In the genomic region with DNA sequence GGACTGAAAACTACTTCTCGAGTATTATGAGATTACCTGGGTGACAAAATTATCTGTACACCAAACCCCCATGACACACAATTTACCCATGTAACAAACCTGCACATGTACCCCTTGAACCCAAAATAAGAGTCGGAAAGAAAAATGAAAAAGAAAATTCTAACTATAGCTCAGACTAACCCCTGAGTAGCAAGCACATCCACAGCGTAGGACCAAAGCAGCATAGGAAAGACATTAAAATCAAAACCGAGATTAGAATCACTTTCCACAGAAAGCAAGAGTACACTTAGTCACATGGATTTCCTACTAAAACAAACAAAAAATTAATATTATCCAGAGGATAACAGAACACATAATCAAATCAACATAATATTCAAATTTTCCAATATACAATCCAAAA, we compare ENCODE assay signal across 20 cellular contexts. TPM values are rescaled to one million over a fixed set of nuclear protein-coding genes. Genes with fewer than 3 reads are reported as not detected.
DNase-seq lines count a peak whose midpoint lies in the region; ATAC-seq and TF ChIP-seq lines count a peak whose summit lies in the region.
"Had no signal": no experiment of that assay in that cellular context is flagged by ENCODE, and none has a peak within 500 bp of the region (broad histone marks: within the 10 kb centered on the region; RNA-seq: fewer than 3 reads in every experiment).

No MANE protein-coding gene starts in this region.

- no peak overlapping the region for H2AFZ ChIP-seq in OCI-LY3 (ENCODE audit: low read depth, low read length)
- H2AFZ ChIP-seq: GM23338 had no signal

- H3K4me3 ChIP-seq in OCI-LY3 (ENCODE audit: low read length) (no peak overlapping the region), heart right ventricle (no peak overlapping the region), esophagus squamous epithelium (no peak overlapping the region)
- H3K4me3 ChIP-seq: A549, GM23338 had no signal

- no peak overlapping the region for H3K27ac Mint-ChIP-seq in activated T-cell treated with anti-CD3 and anti-CD28 coated beads, Interleukin-2, amount 50 U/mL, for 72 hours
- no peak overlapping the region for H3K27ac Mint-ChIP-seq in activated T-cell treated with anti-CD3 and anti-CD28 coated beads, Interleukin-2, amount 50 U/mL, for 24 hours
- H3K27ac Mint-ChIP-seq in activated T-helper 17 cell treated with anti-CD3 and anti-CD28 coated beads, Interleukin-2, amount 50 U/mL, for 72 hours: no peak overlapping the region
- H3K27ac Mint-ChIP-seq: GM23338, H9, HFFc6 had no signal

- H3K79me2 ChIP-seq in OCI-LY3 (ENCODE audit: low read length): no peaks in the 10 kb centered on the region

- DNase-seq in activated T-cell treated with anti-CD3 and anti-CD28 coated beads, Interleukin-2, amount 50 U/mL, for 72 hours: no peak
- no peak for DNase-seq in activated T-cell treated with anti-CD3 and anti-CD28 coated beads, Interleukin-2, amount 50 U/mL, for 24 hours
- no peak for DNase-seq in heart right ventricle
- DNase-seq in esophagus squamous epithelium (lab: John Stamatoyannopoulos, UW): no peak
- no peak for DNase-seq in AML-193 (lab: John Stamatoyannopoulos, UW)
- DNase-seq: 8988T; ACHN; C1 segment of cervical spinal cord; Calu3; CD4-positive, alpha-beta memory T cell; COR-L47; DMS53; DMS79 treated with DMSO at 0.1 percent for 48 hours; GF-D8; H9; HFFc6 had no signal

- no peak for TF ChIP-seq POLR2A in esophagus squamous epithelium (IDR thresholded peaks at IDR 0.05)

- H3K4me1 ChIP-seq in OCI-LY3 (ENCODE audit: low read length) (peaks cover 17% of the 10 kb centered on the region), heart right ventricle (peaks cover 0 to 6% (median 4%) of the 10 kb centered on the region in 9 donors), esophagus squamous epithelium (peaks cover 0 to 4% (median 0%) of the 10 kb centered on the region in 3 donors)

- H3K9me3 ChIP-seq in OCI-LY3 (ENCODE audit: insufficient read depth, low read length): no peaks in the 10 kb centered on the region
- H3K9me3 ChIP-seq in heart right ventricle: no peaks in the 10 kb centered on the region
- no peaks in the 10 kb centered on the region for H3K9me3 ChIP-seq in esophagus squamous epithelium
- H3K9me3 ChIP-seq: A549 had no signal

- 78 to 86% methylated on average over 4 of the region's 4 CpGs for WGBS in heart right ventricle, 2 donors
- 64 to 77% methylated on average over 4 of the region's 4 CpGs for WGBS in esophagus squamous epithelium, 2 donors

- H3K27ac ChIP-seq in OCI-LY3 (ENCODE audit: low read length) (no peak overlapping the region), heart right ventricle (no peak overlapping the region), esophagus squamous epithelium (no peak overlapping the region)
- H3K27ac ChIP-seq: A549 had no signal

- H3K4me3 Mint-ChIP-seq in activated T-cell treated with anti-CD3 and anti-CD28 coated beads, Interleukin-2, amount 50 U/mL, for 72 hours: no peak overlapping the region
- no peak overlapping the region for H3K4me3 Mint-ChIP-seq in activated T-cell treated with anti-CD3 and anti-CD28 coated beads, Interleukin-2, amount 50 U/mL, for 24 hours
- no peak overlapping the region for H3K4me3 Mint-ChIP-seq in activated T-helper 17 cell treated with anti-CD3 and anti-CD28 coated beads, Interleukin-2, amount 50 U/mL, for 72 hours
- H3K4me3 Mint-ChIP-seq: CD4-positive, alpha-beta memory T cell; GM23338; H9; HFFc6 had no signal

- H3K36me3 ChIP-seq in OCI-LY3 (replicated peaks; ENCODE audit: low read depth, low read length) (no peaks in the 10 kb centered on the region), heart right ventricle (no peaks in the 10 kb centered on the region), esophagus squamous epithelium (no peaks in the 10 kb centered on the region)

- peak; percentile 18 to 26 for ATAC-seq in activated T-cell treated with anti-CD3 and anti-CD28 coated beads, Interleukin-2, amount 50 U/mL, for 72 hours (replicated peaks in 1 of 2)
- peak; percentile 56 for ATAC-seq in activated T-helper 17 cell treated with anti-CD3 and anti-CD28 coated beads, Interleukin-2, amount 50 U/mL, for 72 hours (replicated peaks)
- no peak for ATAC-seq in heart right ventricle
- ATAC-seq: A549, GM23338 had no signal

- no peak overlapping the region for H3K9ac ChIP-seq in OCI-LY3 (ENCODE audit: low read length)

- no peak for TF ChIP-seq CTCF in OCI-LY3 (IDR thresholded peaks at IDR 0.05; ENCODE audit: low read depth, low read length)
- no peak for TF ChIP-seq CTCF in heart right ventricle (IDR thresholded peaks at IDR 0.05)
- no peak for TF ChIP-seq CTCF in esophagus squamous epithelium (IDR thresholded peaks at IDR 0.05)

- H3K36me3 Mint-ChIP-seq in activated T-cell treated with anti-CD3 and anti-CD28 coated beads, Interleukin-2, amount 50 U/mL, for 72 hours (ENCODE audit: insufficient read depth in 2 of 2): peaks cover 0 to 1% of the 10 kb centered on the region in 2 donors
- H3K36me3 Mint-ChIP-seq in activated T-cell treated with anti-CD3 and anti-CD28 coated beads, Interleukin-2, amount 50 U/mL, for 24 hours (ENCODE audit: low read depth): no peaks in the 10 kb centered on the region
- no peaks in the 10 kb centered on the region for H3K36me3 Mint-ChIP-seq in activated T-helper 17 cell treated with anti-CD3 and anti-CD28 coated beads, Interleukin-2, amount 50 U/mL, for 72 hours (ENCODE audit: low read depth)
- H3K36me3 Mint-ChIP-seq: CD4-positive, alpha-beta memory T cell had no signal

- no peaks in the 10 kb centered on the region for H4K20me1 ChIP-seq in OCI-LY3 (ENCODE audit: insufficient read depth, low read length)

- peaks cover 35% of the 10 kb centered on the region for H3K27me3 Mint-ChIP-seq in activated T-cell treated with anti-CD3 and anti-CD28 coated beads, Interleukin-2, amount 50 U/mL, for 72 hours (ENCODE audit: low read depth)
- peaks cover 5% of the 10 kb centered on the region for H3K27me3 Mint-ChIP-seq in activated T-cell treated with anti-CD3 and anti-CD28 coated beads, Interleukin-2, amount 50 U/mL, for 24 hours
- peaks cover 16% of the 10 kb centered on the region for H3K27me3 Mint-ChIP-seq in activated T-helper 17 cell treated with anti-CD3 and anti-CD28 coated beads, Interleukin-2, amount 50 U/mL, for 72 hours

- no peaks in the 10 kb centered on the region for H3K9me3 Mint-ChIP-seq in activated T-cell treated with anti-CD3 and anti-CD28 coated beads, Interleukin-2, amount 50 U/mL, for 72 hours
- H3K9me3 Mint-ChIP-seq in activated T-cell treated with anti-CD3 and anti-CD28 coated beads, Interleukin-2, amount 50 U/mL, for 24 hours: no peaks in the 10 kb centered on the region
- H3K9me3 Mint-ChIP-seq in activated T-helper 17 cell treated with anti-CD3 and anti-CD28 coated beads, Interleukin-2, amount 50 U/mL, for 72 hours: no peaks in the 10 kb centered on the region
- H3K9me3 Mint-ChIP-seq: CD4-positive, alpha-beta memory T cell had no signal

- peaks cover 19% of the 10 kb centered on the region for H3K4me1 Mint-ChIP-seq in activated T-cell treated with anti-CD3 and anti-CD28 coated beads, Interleukin-2, amount 50 U/mL, for 72 hours (ENCODE audit: low read depth)
- peaks cover 15% of the 10 kb centered on the region for H3K4me1 Mint-ChIP-seq in activated T-cell treated with anti-CD3 and anti-CD28 coated beads, Interleukin-2, amount 50 U/mL, for 24 hours (ENCODE audit: low read depth)
- no peaks in the 10 kb centered on the region for H3K4me1 Mint-ChIP-seq in activated T-helper 17 cell treated with anti-CD3 and anti-CD28 coated beads, Interleukin-2, amount 50 U/mL, for 72 hours

- H3K27me3 ChIP-seq in OCI-LY3 (ENCODE audit: low read depth, low read length) (peaks cover 8% of the 10 kb centered on the region; the same call in 1 of the 2 replicates), heart right ventricle (no peaks in the 10 kb centered on the region), esophagus squamous epithelium (no peaks in the 10 kb centered on the region)

- intact Hi-C loops in heart right ventricle (cut with DNase I) (loop anchor here in 3 of 10 donors (5.0 to 10.0 kb wide), 2 partner anchors 127 to 130 kb away; no protein-coding TSS in a partner anchor), esophagus squamous epithelium (cut with DNase I) (no loop called here)

- peak overlapping the region; percentile 20 for H3K4me2 ChIP-seq in OCI-LY3 (ENCODE audit: low read length)
- H3K4me2 ChIP-seq: A549, GM23338 had no signal

RNA-seq across cellular contexts. Expression of a gene that starts 6.3 kb away (rescaled TPM):
- 10 to 100 TPM; 19.2 to 25.6 TPM for total RNA-seq in activated T-cell treated with anti-CD3 and anti-CD28 coated beads, Interleukin-2, amount 50 U/mL, for 72 hours
- total RNA-seq in activated T-helper 17 cell treated with anti-CD3 and anti-CD28 coated beads, Interleukin-2, amount 50 U/mL, for 72 hours: 10 to 100 TPM; 11.9 to 17.8 TPM
- total RNA-seq in heart right ventricle: 10 to 100 TPM; 17.5 to 35.3 (median 24.4) TPM
- polyA plus RNA-seq in heart right ventricle: 1 to 10 TPM; 4.0 to 4.1 TPM
- 10 to 100 TPM; 10.6 to 20.8 (median 17.2) TPM for total RNA-seq in esophagus squamous epithelium

Comparison
In these comparisons a context has a peak if more than half of its experiments do, and no peak if none do; other contexts are left out.
1. ATAC-seq: peak in activated T-cell treated with anti-CD3 and anti-CD28 coated beads, Interleukin-2, amount 50 U/mL, for 72 hours (2 of 2) and activated T-helper 17 cell treated with anti-CD3 and anti-CD28 coated beads, Interleukin-2, amount 50 U/mL, for 72 hours (single experiment); none in heart right ventricle (0 of 8).